Comparison of ENCODE assay signal across 7 cellular contexts in genomic region chr5:90386099-90386710, GRCh38. TPM values are rescaled to one million over a fixed set of nuclear protein-coding genes. Genes with fewer than 3 reads are reported as not detected.
DNase-seq lines count a peak whose midpoint lies in the region; ATAC-seq and TF ChIP-seq lines count a peak whose summit lies in the region.

No MANE protein-coding gene starts in this region.

- H3K27me3 ChIP-seq in psoas muscle (ENCODE audit: insufficient read depth in 3 of 3, low read length in 2 of 3) (no peaks in the 10 kb centered on the region), vagina (no peaks in the 10 kb centered on the region)

- H3K4me3 ChIP-seq in psoas muscle, result no peak overlapping the region
- no peak overlapping the region for H3K4me3 ChIP-seq in vagina

- H3K36me3 ChIP-seq in psoas muscle (ENCODE audit: insufficient read depth in 1 of 2, low read depth in 1 of 2) (no peaks in the 10 kb centered on the region), vagina (no peaks in the 10 kb centered on the region)

- 93 to 100% (median 95%) methylated on average over 1 of the region's 1 CpG for WGBS in psoas muscle, 3 donors

- intact Hi-C loops in psoas muscle (cut with DNase I) (no loop called here), vagina (cut with DNase I) (no loop called here)

- peak; percentile 9 for DNase-seq in NCI-H2227 treated with DMSO at 0.1 percent for 48 hours (lab: John Stamatoyannopoulos, UW)
- peak; percentile 7 to 22 for DNase-seq in dermis microvascular lymphatic vessel endothelial cell (ENCODE audit: low read depth in 2 of 2)
- no peak for DNase-seq in psoas muscle
- no peak for DNase-seq in SHP77 treated with DMSO at 0.1 percent for 48 hours (lab: John Stamatoyannopoulos, UW)
- no peak for DNase-seq in vagina (ENCODE audit: extremely low spot score in 2 of 2)

- H3K27ac ChIP-seq in psoas muscle (no peak overlapping the region), vagina (no peak overlapping the region)

- H3K4me1 ChIP-seq in psoas muscle (no peaks in the 10 kb centered on the region), vagina (no peaks in the 10 kb centered on the region)

- TF ChIP-seq CTCF in GM12872 (IDR thresholded peaks at IDR 0.05; ENCODE audit: insufficient read depth, low read depth, low read length) (peak; percentile 33; the same call in 1 of the 3 replicates), psoas muscle (IDR thresholded peaks at IDR 0.05) (peak; percentile 39), vagina (IDR thresholded peaks at IDR 0.05) (no peak)

- no peaks in the 10 kb centered on the region for H3K9me3 ChIP-seq in psoas muscle
- H3K9me3 ChIP-seq in vagina, result no peaks in the 10 kb centered on the region

- ATAC-seq in psoas muscle, result no peak
- ATAC-seq in GM18502 (IDR thresholded peaks at IDR 0.05; ENCODE audit: poor library complexity, unreplicated experiment), result no peak

- no peak for TF ChIP-seq POLR2A in vagina (IDR thresholded peaks at IDR 0.05)

RNA-seq across cellular contexts. Expression of gene CETN3, which starts 23.4 kb away (rescaled TPM):
- 2.9 and 4.1 TPM in 2 replicates for total RNA-seq in dermis microvascular lymphatic vessel endothelial cell
- total RNA-seq in psoas muscle, result 10 to 100 TPM in 2 of 4 donors, 1 to 10 TPM in 2; 6.2 to 11.1 (median 9.8) TPM
- 10 to 100 TPM in 2 of 3 donors, 1 to 10 TPM in 1; 9.9 to 11.2 (median 11.0) TPM for polyA plus RNA-seq in psoas muscle
- 11.0 TPM for total RNA-seq in vagina

Comparison
In these comparisons a context has a peak if more than half of its experiments do, and no peak if none do; other contexts are left out.
1. CTCF ChIP-seq: peak in GM12872 (single experiment) and psoas muscle (single experiment); none in vagina (0 of 3).
2. DNase-seq: peak in NCI-H2227 treated with DMSO at 0.1 percent for 48 hours (single experiment) and dermis microvascular lymphatic vessel endothelial cell (2 of 2); none in psoas muscle (0 of 2), SHP77 treated with DMSO at 0.1 percent for 48 hours (single experiment) and vagina (0 of 2).